In the genomic region with DNA sequence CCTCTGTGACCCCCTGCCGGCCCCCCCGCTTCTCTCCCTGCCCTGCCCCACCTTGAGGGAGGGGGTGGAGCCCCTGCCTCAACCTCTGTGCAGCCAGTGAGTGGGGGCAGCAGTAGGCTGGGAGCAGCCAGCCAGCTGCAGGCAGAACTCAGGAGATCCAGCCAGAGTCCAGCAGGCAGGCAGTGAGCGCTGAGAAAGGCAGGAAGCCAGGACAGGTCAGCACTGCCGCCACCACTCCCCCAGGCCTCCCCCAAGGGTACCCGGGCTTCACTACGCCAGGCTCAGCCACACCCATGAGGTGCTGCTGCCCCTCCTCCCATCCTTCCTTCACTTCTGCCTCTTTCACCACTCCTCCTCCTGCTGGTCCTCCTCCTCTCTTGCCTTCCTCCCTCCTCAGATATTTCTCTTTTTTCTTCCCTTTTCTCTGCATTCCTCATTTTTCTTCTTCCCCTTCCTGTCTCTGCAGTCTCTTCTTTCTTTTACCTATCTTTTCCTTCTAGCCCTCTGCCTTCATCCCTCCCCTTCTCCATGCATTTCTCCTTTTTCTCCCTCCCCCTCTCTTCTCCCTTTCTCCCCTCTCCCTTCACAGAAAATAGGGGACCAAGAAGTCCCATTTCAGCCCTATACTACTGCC, we compare ENCODE assay signal across 1 cellular context.
A peak's percentile ranks its signal among the peaks of the same experiment; 100 is the strongest.
TF ChIP-seq lines count a peak whose summit lies in the region.

No MANE protein-coding gene starts in this region.

TF ChIP-seq in K562, 482 proteins besides CTCF, POLR2A, EP300 and RAD21:
- TF ChIP-seq ZNF263 (CRISPR knock-in tag; IDR thresholded peaks at IDR 0.05; ENCODE audit: borderline replicate concordance): peak; percentile 93
- TF ChIP-seq LEF1 (IDR thresholded peaks at IDR 0.05): no peak
- TF ChIP-seq HDAC1 (IDR thresholded peaks at IDR 0.05): peak in 1 of 2 experiments; percentile 32; a peak in 1 of 4 replicates
- 0 out of 2 replicates have a peak, but pooled peaks have one; percentile 35 for TF ChIP-seq HLTF (IDR thresholded peaks at IDR 0.05)
- TF ChIP-seq KDM1A (IDR thresholded peaks at IDR 0.05): 0 out of 4 replicates have a peak, but pooled peaks of 1 of the 2 experiments have one; percentile 19
- no peak for TF ChIP-seq TEAD2 (tag; IDR thresholded peaks at IDR 0.05)
- TF ChIP-seq ZBTB7A (IDR thresholded peaks at IDR 0.05; ENCODE audit: borderline replicate concordance, control insufficient read depth, low read depth, low read length): peak; percentile 58; the same call in 1 of the 2 replicates
- TF ChIP-seq, protein P1, sequence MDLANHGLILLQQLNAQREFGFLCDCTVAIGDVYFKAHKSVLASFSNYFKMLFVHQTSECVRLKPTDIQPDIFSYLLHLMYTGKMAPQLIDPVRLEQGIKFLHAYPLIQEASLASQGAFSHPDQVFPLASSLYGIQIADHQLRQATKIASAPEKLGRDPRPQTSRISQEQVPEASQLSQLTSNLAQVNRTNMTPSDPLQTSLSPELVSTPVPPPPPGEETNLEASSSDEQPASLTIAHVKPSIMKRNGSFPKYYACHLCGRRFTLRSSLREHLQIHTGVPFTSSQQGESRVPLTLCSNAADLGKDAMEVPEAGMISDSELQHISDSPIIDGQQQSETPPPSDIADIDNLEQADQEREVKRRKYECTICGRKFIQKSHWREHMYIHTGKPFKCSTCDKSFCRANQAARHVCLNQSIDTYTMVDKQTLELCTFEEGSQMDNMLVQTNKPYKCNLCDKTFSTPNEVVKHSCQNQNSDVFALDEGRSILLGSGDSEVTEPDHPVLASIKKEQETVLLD (IDR thresholded peaks at IDR 0.05): 0 out of 2 replicates have a peak, but pooled peaks have one; percentile 33
